8 cellular contexts compared by ENCODE assay signal in the genomic region with DNA sequence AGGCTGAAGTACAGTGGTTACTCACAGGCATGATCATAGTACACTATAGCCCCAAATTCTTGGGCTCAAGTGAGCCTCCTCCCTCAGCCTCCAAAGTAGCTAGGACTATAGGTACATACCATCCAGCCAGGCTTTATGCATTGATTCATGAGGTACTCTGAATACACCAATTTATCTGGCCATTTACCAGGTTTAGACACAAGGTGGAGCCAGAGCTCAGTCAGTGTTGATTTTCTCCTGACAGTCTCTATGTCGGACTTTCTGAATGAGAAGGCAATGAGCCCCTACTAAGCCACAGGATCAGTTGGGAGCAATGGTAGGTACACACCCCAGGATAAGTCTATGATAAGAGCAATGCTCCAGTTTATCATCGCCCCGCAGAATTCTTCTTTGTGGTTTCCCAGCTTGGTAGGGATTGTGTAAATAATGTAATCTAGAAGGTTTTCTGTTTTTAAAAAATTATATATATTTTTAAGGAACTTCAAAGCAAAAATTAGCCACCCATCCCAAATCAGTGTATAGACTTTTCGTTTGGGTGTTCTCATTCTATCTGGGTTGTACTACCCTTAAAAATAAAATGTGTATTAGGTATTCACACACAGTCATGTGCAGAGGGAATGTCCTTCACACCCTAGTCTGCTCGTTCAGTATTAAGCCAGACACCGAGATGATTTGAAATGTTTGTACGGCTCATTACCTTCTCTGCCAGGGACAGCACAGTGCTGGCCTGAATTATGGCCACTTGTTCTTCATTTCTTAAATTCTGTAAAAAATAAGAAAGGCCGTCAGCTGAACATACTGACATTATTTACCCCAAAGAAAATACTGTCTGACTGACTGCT.
DNase-seq lines count a peak whose midpoint lies in the region; ATAC-seq and TF ChIP-seq lines count a peak whose summit lies in the region.

No MANE protein-coding gene starts in this region.

- ATAC-seq in CD4-positive, alpha-beta T cell (ENCODE audit: poor library complexity) = peak; percentile 60
- peak; percentile 96 for ATAC-seq in HG03159 (IDR thresholded peaks at IDR 0.05; ENCODE audit: unreplicated experiment)

- CTCF ChIA-PET in CD4-positive, alpha-beta T cell (lab: Charles Lee) = interaction anchor here (0.7 to 4.0 kb wide), 6 partner anchors 25 to 1103 kb away, joined by 3 to 34 read pairs (median 4); no protein-coding TSS in a partner anchor

- H3K9me3 Mint-ChIP-seq in CD4-positive, alpha-beta T cell = no peaks in the 10 kb centered on the region

- no peak overlapping the region for H3K27ac Mint-ChIP-seq in CD4-positive, alpha-beta T cell

- intact Hi-C loops in CD4-positive, alpha-beta T cell (cut with DNase I, micrococcal nuclease) = loop anchor here in 1 of 2 experiments (1.0 kb wide), 1 partner anchor 194 kb away; no protein-coding TSS in a partner anchor

- H3K27me3 Mint-ChIP-seq in CD4-positive, alpha-beta T cell = no peaks in the 10 kb centered on the region

- peak; percentile 64 for TF ChIP-seq CTCF in CD4-positive, alpha-beta T cell (IDR thresholded peaks at IDR 0.05)
- peak; percentile 73 for TF ChIP-seq CTCF in WI38 (IDR thresholded peaks at IDR 0.05; ENCODE audit: low read depth, low read length)

- POLR2A ChIA-PET in CD4-positive, alpha-beta T cell (lab: Charles Lee) = interaction anchor here (1.0 to 2.3 kb wide), 2 partner anchors 190 to 194 kb away, joined by 4 to 8 read pairs; no protein-coding TSS in a partner anchor

- no peaks in the 10 kb centered on the region for H3K9me3 ChIP-seq in CD4-positive, alpha-beta T cell (ENCODE audit: control insufficient read depth, low read length)

- peak in 9 of 10 experiments; percentile 14 to 35 (median 25) for DNase-seq in CD4-positive, alpha-beta T cell
- DNase-seq in GM19238 (ENCODE audit: insufficient read length, low spot score) = peak; percentile 5
- peak; percentile 40 for DNase-seq in NCI-H2171 treated with DMSO at 0.1 percent for 48 hours (lab: John Stamatoyannopoulos, UW)
- peak; percentile 71 for DNase-seq in cerebellum (ENCODE audit: low spot score)
- DNase-seq in kidney tubule cell (ENCODE audit: low spot score) = peak; percentile 72
- peak; percentile 16 to 41 (median 18) for DNase-seq in stimulated activated CD4-positive, alpha-beta T cell treated with anti-CD3 and anti-CD28 coated beads, TNF-alpha, amount 100 ng/mL, for 48 hours (ENCODE audit: low read depth in 3 of 3)

- no peaks in the 10 kb centered on the region for H3K27me3 ChIP-seq in CD4-positive, alpha-beta T cell (ENCODE audit: control insufficient read depth, insufficient read depth, low read length)

- H3K4me3 Mint-ChIP-seq in CD4-positive, alpha-beta T cell = no peak overlapping the region

- H3K4me3 ChIP-seq in WI38 (ENCODE audit: low read depth, low read length) = no peak overlapping the region

- H3K4me1 Mint-ChIP-seq in CD4-positive, alpha-beta T cell (ENCODE audit: low read depth) = no peaks in the 10 kb centered on the region

- H3K27ac ChIP-seq in CD4-positive, alpha-beta T cell (ENCODE audit: low read depth, low read length) = no peak overlapping the region

- peaks cover 14% of the 10 kb centered on the region for H3K36me3 Mint-ChIP-seq in CD4-positive, alpha-beta T cell (ENCODE audit: low read depth)

Comparison
In these comparisons a context has a peak if more than half of its experiments do, and no peak if none do; other contexts are left out.
1. DNase-seq: peak in every context shown above with its lines; median percentile 72 in kidney tubule cell; 71 in cerebellum; 40 in NCI-H2171 treated with DMSO at 0.1 percent for 48 hours; 25 in CD4-positive, alpha-beta T cell; 18 in stimulated activated CD4-positive, alpha-beta T cell treated with anti-CD3 and anti-CD28 coated beads, TNF-alpha, amount 100 ng/mL, for 48 hours; 5 in GM19238.